Comparison of ENCODE assay signal across 20 cellular contexts in the genomic region with DNA sequence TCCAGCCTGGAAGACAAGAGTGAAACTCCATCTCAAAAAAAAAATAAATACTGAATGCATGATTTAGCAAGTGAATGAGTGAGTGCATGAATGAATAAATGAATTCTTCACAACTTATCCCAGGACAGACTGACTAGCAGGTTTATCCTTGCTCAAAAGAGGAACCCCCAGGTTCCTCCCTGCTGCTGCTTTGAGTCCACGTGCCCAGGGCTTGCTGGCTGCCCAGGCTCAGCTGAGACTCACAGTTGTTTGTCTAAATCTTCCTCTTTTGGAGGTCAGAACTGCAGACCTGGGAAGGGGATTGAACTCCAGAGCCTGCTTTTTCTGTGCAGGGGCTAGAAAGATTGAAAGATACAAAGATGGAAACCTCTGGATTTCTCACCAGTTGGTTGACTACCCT.
"Had no signal": no experiment of that assay in that cellular context is flagged by ENCODE, and none has a peak within 500 bp of the region (broad histone marks: within the 10 kb centered on the region; RNA-seq: fewer than 3 reads in every experiment).

No MANE protein-coding gene starts in this region.

- H3K4me3 ChIP-seq: cardiac muscle cell, esophagus squamous epithelium, hepatocyte, mucosa of descending colon, smooth muscle cell, stomach had no signal

- H3K36me3 ChIP-seq: cardiac muscle cell, esophagus squamous epithelium, stomach had no signal

- DNase-seq: activated CD8-positive, alpha-beta T cell treated with anti-CD3 and anti-CD28 coated beads for 36 hours; activated naive CD4-positive, alpha-beta T cell; activated naive CD8-positive, alpha-beta T cell treated with anti-CD3 and anti-CD28 coated beads for 36 hours; activated T-cell treated with anti-CD3 and anti-CD28 coated beads, Interleukin-2, amount 50 U/mL, for 1 hour; amygdala; effector memory CD4-positive, alpha-beta T cell; esophagus squamous epithelium; left cardiac atrium; mesenchymal stem cell; mucosa of descending colon; naive B cell; stimulated activated CD4-positive, alpha-beta T cell treated with anti-CD3 and anti-CD28 coated beads, Interleukin-4, amount 100 ng/mL, for 24 hours; stomach; T1000 had no signal

- H3K4me2 ChIP-seq: hepatocyte, smooth muscle cell had no signal

- H2AFZ ChIP-seq: hepatocyte had no signal

- H3K27ac ChIP-seq: cardiac muscle cell, hepatocyte, stomach had no signal

- H3K9me3 ChIP-seq: esophagus squamous epithelium, mucosa of descending colon, stomach had no signal

- H3K27me3 ChIP-seq: esophagus squamous epithelium, hepatocyte had no signal

- H3K79me2 ChIP-seq: hepatocyte had no signal

- ATAC-seq: activated CD8-positive, alpha-beta T cell treated with anti-CD3 and anti-CD28 coated beads for 36 hours; activated T-helper 17 cell treated with anti-CD3 and anti-CD28 coated beads, Interleukin-2, amount 50 U/mL, for 72 hours; left cardiac atrium; mucosa of descending colon; sciatic nerve; stimulated activated effector memory CD8-positive, alpha-beta T cell treated with anti-CD3 and anti-CD28 coated beads, Interleukin-12 subunit alpha, Interleukin-12 subunit beta, amount 100 ng/mL, for 72 hours had no signal
